ENCODE assay signal across 23 cellular contexts in genomic region chr22:39383841-39384625, GRCh38. TPM values are rescaled to one million over a fixed set of nuclear protein-coding genes. Genes with fewer than 3 reads are reported as not detected.
A peak's percentile ranks its signal among the peaks of the same experiment; 100 is the strongest.
DNase-seq lines count a peak whose midpoint lies in the region; ATAC-seq, FAIRE-seq and TF ChIP-seq lines count a peak whose summit lies in the region.
"Had no signal": no experiment of that assay in that cellular context is flagged by ENCODE, and none has a peak within 500 bp of the region (broad histone marks: within the 10 kb centered on the region; RNA-seq: fewer than 3 reads in every experiment).

No MANE protein-coding gene starts in this region.

- H3K27me3 ChIP-seq in H1 (replicated peaks in 1 of 4; ENCODE audit: control insufficient read depth in 3 of 4, extremely low read depth in 1 of 4, insufficient read depth in 3 of 4, low read length in 3 of 4), result peaks cover 0 to 6% (median 5%) of the 10 kb centered on the region in 4 experiments; a peak in 5 of 7 replicates
- H3K27me3 ChIP-seq: pancreas, right atrium auricular region, upper lobe of left lung had no signal

- H2AK5ac ChIP-seq in H1 (ENCODE audit: low read depth, low read length), result 0 out of 2 replicates have a peak overlapping the region, but pooled peaks have one; percentile 16

- no peak overlapping the region for H3K23ac ChIP-seq in H1 (ENCODE audit: insufficient read length)

- intact Hi-C loops in activated naive CD4-positive, alpha-beta T cell treated with anti-CD3 and anti-CD28 coated beads for 36 hours (cut with micrococcal nuclease), result no loop called here

- H3K79me1 ChIP-seq in H1 (ENCODE audit: low read depth, low read length), result no peaks in the 10 kb centered on the region

- no peak for ATAC-seq in activated naive CD4-positive, alpha-beta T cell treated with anti-CD3 and anti-CD28 coated beads, Interleukin-2, amount 50 U/mL, for 72 hours
- ATAC-seq in stimulated activated effector memory CD8-positive, alpha-beta T cell treated with anti-CD3 and anti-CD28 coated beads, Interleukin-12 subunit alpha, Interleukin-12 subunit beta, amount 100 ng/mL, for 72 hours, result no peak
- no peak for ATAC-seq in GM19324 (IDR thresholded peaks at IDR 0.05; ENCODE audit: low FRiP score, unreplicated experiment)
- ATAC-seq: activated CD4-positive, CD25-positive, alpha-beta regulatory T cell treated with anti-CD3 and anti-CD28 coated beads, Interleukin-2, amount 50 U/mL, for 24 hours; activated CD8-positive, alpha-beta T cell treated with anti-CD3 and anti-CD28 coated beads, Interleukin-2, amount 10 ng/mL, durations not matched to agents 7 days and 5 days; left colon; naive thymus-derived CD8-positive, alpha-beta T cell had no signal

- H3K4me1 Mint-ChIP-seq in activated naive CD4-positive, alpha-beta T cell treated with anti-CD3 and anti-CD28 coated beads for 36 hours (ENCODE audit: low read depth), result peaks cover 11% of the 10 kb centered on the region
- peaks cover 11% of the 10 kb centered on the region for H3K4me1 Mint-ChIP-seq in stimulated activated effector memory CD8-positive, alpha-beta T cell treated with anti-CD3 and anti-CD28 coated beads, Interleukin-12 subunit alpha, Interleukin-12 subunit beta, amount 100 ng/mL, for 72 hours

- H2BK15ac ChIP-seq in H1 (ENCODE audit: low read length), result no peak overlapping the region

- H3K4me2 ChIP-seq in H1 (ENCODE audit: insufficient read depth in 1 of 2, low read depth in 2 of 2, low read length in 2 of 2), result no peak overlapping the region
- H3K4me2 ChIP-seq: KMS-11 had no signal

- peaks cover 0 to 2% of the 10 kb centered on the region in 2 experiments for H4K20me1 ChIP-seq in H1 (replicated peaks in 1 of 2; ENCODE audit: control insufficient read depth in 1 of 2, insufficient read depth in 2 of 2, low read length in 2 of 2)

- H3K79me2 ChIP-seq in H1 (ENCODE audit: control insufficient read depth in 1 of 2, insufficient read depth in 2 of 2, low read length in 2 of 2), result no peaks in the 10 kb centered on the region

- no peak for TF ChIP-seq EP300 in H1 (IDR thresholded peaks at IDR 0.05; ENCODE audit: borderline replicate concordance in 1 of 2, low read depth in 2 of 2, low read length in 2 of 2)

- no peak overlapping the region for H3K14ac ChIP-seq in H1 (ENCODE audit: insufficient read length)

- no peak overlapping the region for H2BK20ac ChIP-seq in H1 (ENCODE audit: low read length)

- no peaks in the 10 kb centered on the region for H3K4me1 ChIP-seq in HEK293 (ENCODE audit: control insufficient read depth, insufficient read depth, low read length)
- peaks cover 0 to 10% (median 0%) of the 10 kb centered on the region in 4 experiments; a peak in 3 of 7 replicates for H3K4me1 ChIP-seq in H1 (replicated peaks in 1 of 4; ENCODE audit: control insufficient read depth in 3 of 4, insufficient read depth in 4 of 4, low read length in 3 of 4)
- H3K4me1 ChIP-seq: pancreas had no signal

- H3K36me3 ChIP-seq in HEK293 (ENCODE audit: control insufficient read depth in 2 of 2, insufficient read depth in 1 of 2, low read length in 2 of 2), result no peaks in the 10 kb centered on the region; a peak in 1 of 3 replicates
- no peaks in the 10 kb centered on the region for H3K36me3 ChIP-seq in H1 (ENCODE audit: control insufficient read depth in 2 of 4, insufficient read depth in 4 of 4, low read length in 3 of 4)
- H3K36me3 ChIP-seq: pancreas, right atrium auricular region, upper lobe of left lung had no signal

- H3K9me3 ChIP-seq in HEK293 (ENCODE audit: control insufficient read depth, insufficient read depth, low read depth, low read length) (no peaks in the 10 kb centered on the region), H1 (ENCODE audit: insufficient read depth in 2 of 2, low read depth in 1 of 2, low read length in 1 of 2) (no peaks in the 10 kb centered on the region)
- H3K9me3 ChIP-seq: pancreas, right atrium auricular region, upper lobe of left lung had no signal

- no peak overlapping the region for H3K27ac ChIP-seq in HEK293 (ENCODE audit: extremely low read depth, low read depth, low read length)
- H3K27ac ChIP-seq in H1 (ENCODE audit: low read depth, low read length), result no peak overlapping the region
- H3K27ac ChIP-seq: KMS-11, pancreas, right atrium auricular region, upper lobe of left lung had no signal

- H4K8ac ChIP-seq in H1 (ENCODE audit: extremely low read depth, insufficient read depth, low read length), result no peak overlapping the region

- POLR2A ChIA-PET in HEK293 (lab: Yijun Ruan, JAX), result no interaction called here
- POLR2A ChIA-PET in H1 (lab: Charles Lee; ENCODE audit: partially characterized antibody), result interaction anchor here (0.9 to 2.7 kb wide), 7 partner anchors 19 to 72 kb away, joined by 3 to 8 read pairs (median 4); partner anchors contain the start of gene RPL3

- CTCF ChIA-PET in activated naive CD4-positive, alpha-beta T cell treated with anti-CD3 and anti-CD28 coated beads for 36 hours (lab: Charles Lee), result no interaction called here
- CTCF ChIA-PET in HEK293 (lab: Yijun Ruan, JAX) (interaction anchor here (1.3 kb wide), 1 partner anchor 40 kb away, joined by 3 read pairs; no protein-coding TSS in a partner anchor), H1 (lab: Charles Lee; ENCODE audit: partially characterized antibody) (interaction anchor here (0.7 to 1.5 kb wide), 10 partner anchors 10 to 95 kb away, joined by 3 to 4 read pairs (median 4); no protein-coding TSS in a partner anchor)

- TF ChIP-seq RAD21 in H1 (IDR thresholded peaks at IDR 0.05 in 1 of 2, conservative IDR thresholded peaks at IDR 0.05 in 1 of 2; ENCODE audit: low read depth in 2 of 2, low read length in 2 of 2), result no peak

- no peak overlapping the region for H3K4me3 Mint-ChIP-seq in activated naive CD4-positive, alpha-beta T cell treated with anti-CD3 and anti-CD28 coated beads for 36 hours
- H3K4me3 Mint-ChIP-seq in stimulated activated effector memory CD8-positive, alpha-beta T cell treated with anti-CD3 and anti-CD28 coated beads, Interleukin-12 subunit alpha, Interleukin-12 subunit beta, amount 100 ng/mL, for 72 hours, result no peak overlapping the region
- H3K4me3 Mint-ChIP-seq: activated CD8-positive, alpha-beta T cell treated with anti-CD3 and anti-CD28 coated beads, Interleukin-2, amount 10 ng/mL, durations not matched to agents 7 days and 5 days; CD4-positive, alpha-beta memory T cell; dendritic cell treated with granulocyte-macrophage colony-stimulating factor and Interleukin-4, amounts not matched to agents 40 ng/mL and 50 ng/mL, for 4 days; naive thymus-derived CD8-positive, alpha-beta T cell had no signal

- no peak overlapping the region for H3K9ac ChIP-seq in H1 (replicated peaks in 1 of 4; ENCODE audit: extremely low read depth in 1 of 4, low read depth in 3 of 4, low read length in 3 of 4)
- H3K9ac ChIP-seq: KMS-11 had no signal

- no peak overlapping the region for H3K56ac ChIP-seq in H1 (replicated peaks; ENCODE audit: insufficient read length, low read depth, low read length)

- no peak for TF ChIP-seq CTCF in HEK293 (tag by site-specific recombination; IDR thresholded peaks at IDR 0.05)
- TF ChIP-seq CTCF in H1 (IDR thresholded peaks at IDR 0.05; ENCODE audit: control extremely low read depth in 1 of 3, insufficient read depth in 1 of 3, low read depth in 1 of 3, low read length in 3 of 3), result no peak

- H3K23me2 ChIP-seq in H1 (ENCODE audit: low read depth, low read length), result peaks cover 7% of the 10 kb centered on the region

- no peaks in the 10 kb centered on the region for H3K9me3 Mint-ChIP-seq in activated naive CD4-positive, alpha-beta T cell treated with anti-CD3 and anti-CD28 coated beads for 36 hours
- H3K9me3 Mint-ChIP-seq in activated naive CD4-positive, alpha-beta T cell treated with anti-CD3 and anti-CD28 coated beads, Interleukin-2, amount 50 U/mL, for 72 hours, result no peaks in the 10 kb centered on the region
- no peaks in the 10 kb centered on the region for H3K9me3 Mint-ChIP-seq in stimulated activated effector memory CD8-positive, alpha-beta T cell treated with anti-CD3 and anti-CD28 coated beads, Interleukin-12 subunit alpha, Interleukin-12 subunit beta, amount 100 ng/mL, for 72 hours
- H3K9me3 Mint-ChIP-seq: CD4-positive, alpha-beta memory T cell; dendritic cell treated with granulocyte-macrophage colony-stimulating factor and Interleukin-4, amounts not matched to agents 40 ng/mL and 50 ng/mL, for 4 days; naive thymus-derived CD8-positive, alpha-beta T cell had no signal

- H3K27ac Mint-ChIP-seq in activated naive CD4-positive, alpha-beta T cell treated with anti-CD3 and anti-CD28 coated beads for 36 hours, result peak overlapping the region; percentile 5
- H3K27ac Mint-ChIP-seq in activated naive CD4-positive, alpha-beta T cell treated with anti-CD3 and anti-CD28 coated beads, Interleukin-2, amount 50 U/mL, for 72 hours, result peak overlapping the region in 1 of 2 donors; percentile 67
- H3K27ac Mint-ChIP-seq in stimulated activated effector memory CD8-positive, alpha-beta T cell treated with anti-CD3 and anti-CD28 coated beads, Interleukin-12 subunit alpha, Interleukin-12 subunit beta, amount 100 ng/mL, for 72 hours, result peak overlapping the region; percentile 23
- H3K27ac Mint-ChIP-seq: activated CD8-positive, alpha-beta T cell treated with anti-CD3 and anti-CD28 coated beads, Interleukin-2, amount 10 ng/mL, durations not matched to agents 7 days and 5 days; dendritic cell treated with granulocyte-macrophage colony-stimulating factor and Interleukin-4, amounts not matched to agents 40 ng/mL and 50 ng/mL, for 4 days had no signal

- FAIRE-seq in H1 (lab: Jason Lieb, UNC), result no peak
- FAIRE-seq: endometrium, pancreas had no signal

- no peaks in the 10 kb centered on the region for H3K27me3 Mint-ChIP-seq in activated naive CD4-positive, alpha-beta T cell treated with anti-CD3 and anti-CD28 coated beads for 36 hours (ENCODE audit: low read depth)

- H2AFZ ChIP-seq in H1 (ENCODE audit: low read length), result no peak overlapping the region

- H4K91ac ChIP-seq in H1 (replicated peaks; ENCODE audit: insufficient read length, low read length), result no peak overlapping the region

- no peak overlapping the region for H3K4ac ChIP-seq in H1 (replicated peaks; ENCODE audit: insufficient read length, low read depth, low read length)

- no peak for DNase-seq in activated naive CD4-positive, alpha-beta T cell treated with anti-CD3 and anti-CD28 coated beads for 36 hours
- no peak for DNase-seq in activated naive CD4-positive, alpha-beta T cell treated with anti-CD3 and anti-CD28 coated beads, Interleukin-2, amount 50 U/mL, for 72 hours (ENCODE audit: low spot score in 2 of 2)
- no peak for DNase-seq in H1 (ENCODE audit: low read depth in 1 of 2, low spot score in 2 of 2)
- no peak for DNase-seq in stimulated activated effector memory CD8-positive, alpha-beta T cell treated with anti-CD3 and anti-CD28 coated beads, Interleukin-12 subunit alpha, Interleukin-12 subunit beta, amount 100 ng/mL, for 72 hours (ENCODE audit: low spot score in 2 of 2)
- no peak for DNase-seq in NOMO-1 treated with DMSO at 0.1 percent for 48 hours (lab: John Stamatoyannopoulos, UW; ENCODE audit: unreplicated experiment)
- no peak for DNase-seq in medulla oblongata (ENCODE audit: extremely low spot score)
- DNase-seq: ACHN; activated CD8-positive, alpha-beta T cell treated with anti-CD3 and anti-CD28 coated beads, Interleukin-2, amount 10 ng/mL, durations not matched to agents 7 days and 5 days; CD4-positive, alpha-beta memory T cell; HCEC 1CT; left colon; naive thymus-derived CD8-positive, alpha-beta T cell; NCI-H187; T-helper 9 cell; upper lobe of left lung had no signal

- H4K5ac ChIP-seq in H1 (ENCODE audit: insufficient read length, low read depth, low read length), result no peak overlapping the region

- H3K18ac ChIP-seq in H1 (ENCODE audit: extremely low read depth, low read length), result no peak overlapping the region

- H3K36me3 Mint-ChIP-seq in activated naive CD4-positive, alpha-beta T cell treated with anti-CD3 and anti-CD28 coated beads for 36 hours (ENCODE audit: low read depth), result peaks cover 1% of the 10 kb centered on the region
- no peaks in the 10 kb centered on the region for H3K36me3 Mint-ChIP-seq in activated naive CD4-positive, alpha-beta T cell treated with anti-CD3 and anti-CD28 coated beads, Interleukin-2, amount 50 U/mL, for 72 hours
- no peaks in the 10 kb centered on the region for H3K36me3 Mint-ChIP-seq in stimulated activated effector memory CD8-positive, alpha-beta T cell treated with anti-CD3 and anti-CD28 coated beads, Interleukin-12 subunit alpha, Interleukin-12 subunit beta, amount 100 ng/mL, for 72 hours

- no peak for TF ChIP-seq POLR2A in H1 (IDR thresholded peaks at IDR 0.05; ENCODE audit: control extremely low read depth in 1 of 2, low read depth in 2 of 2, low read length in 2 of 2)

- 88% methylated on average over 11 of the region's 12 CpGs; no CpG with 5 or more reads in 1 of the 2 experiments for WGBS in H1 (ENCODE audit: extremely low coverage in 1 of 2, insufficient coverage in 1 of 2, insufficient read length in 1 of 2, insufficient replicate concordance in 2 of 2, low coverage in 1 of 2, low lambda C conversion rate in 2 of 2, missing lambda C conversion rate in 1 of 2), 2 experiments

- H2BK120ac ChIP-seq in H1 (replicated peaks; ENCODE audit: low read depth, low read length), result no peak overlapping the region

- no peak overlapping the region for H2BK5ac ChIP-seq in H1 (ENCODE audit: low read depth, low read length)

- peak overlapping the region; percentile 50; the same call in 1 of the 2 replicates for H2BK12ac ChIP-seq in H1 (ENCODE audit: low read depth, low read length)

- no peak overlapping the region for H3K4me3 ChIP-seq in HEK293 (ENCODE audit: low read depth, low read length)
- no peak overlapping the region for H3K4me3 ChIP-seq in H1 (ENCODE audit: extremely low read depth in 1 of 4, insufficient read depth in 2 of 4, low read depth in 3 of 4, low read length in 4 of 4)
- H3K4me3 ChIP-seq: pancreas, right atrium auricular region, upper lobe of left lung had no signal

RNA-seq across cellular contexts. Expression of gene TAB1, which starts 15.5 kb away (rescaled TPM):
- total RNA-seq in activated naive CD4-positive, alpha-beta T cell treated with anti-CD3 and anti-CD28 coated beads for 36 hours, result 10 to 100 TPM; 15.2 to 17.7 TPM
- total RNA-seq in activated naive CD4-positive, alpha-beta T cell treated with anti-CD3 and anti-CD28 coated beads, Interleukin-2, amount 50 U/mL, for 72 hours, result 10 to 100 TPM; 14.0 to 22.0 TPM
- total RNA-seq in H1 (2021; fragmentation: NEBNext Ultra II Directional; extraction: Animal tissue kit (Norgen Biotek cat#: 25700)), result 23.1 and 26.1 TPM in 2 replicates
- 38.0 and 77.1 TPM in 2 replicates for polyA plus RNA-seq in H1 (2011; rRNA removed)
- polyA plus RNA-seq in H1 (2011; cell fraction: cytosol; rRNA removed), result 41.7 TPM
- polyA plus RNA-seq in H1 (2011; cell fraction: nucleus; rRNA removed), result 53.9 TPM
- polyA plus RNA-seq in H1 (2012, experiment 1 of 2), result 17.0 to 29.1 TPM (median 26.8 TPM) in 4 replicates
- polyA plus RNA-seq in H1 (2012, experiment 2 of 2), result 22.4 TPM
- 16.1 TPM for polyA plus RNA-seq in H1 (2013, experiment 1 of 2)
- polyA plus RNA-seq in H1 (2013, experiment 2 of 2), result 15.7 TPM
- 22.1 and 25.9 TPM in 2 replicates for polyA minus RNA-seq in H1 (2011; rRNA and poly(A)+ RNA removed)
- 29.2 TPM for polyA minus RNA-seq in H1 (2011; cell fraction: cytosol; rRNA and poly(A)+ RNA removed)
- polyA minus RNA-seq in H1 (2011; cell fraction: nucleus; rRNA and poly(A)+ RNA removed), result 18.2 TPM

RNA-seq across cellular contexts. Expression of gene SYNGR1, which starts 34.2 kb away (rescaled TPM):
- total RNA-seq in activated naive CD4-positive, alpha-beta T cell treated with anti-CD3 and anti-CD28 coated beads for 36 hours, result under 1 TPM; 0.27 to 0.29 TPM
- 1 to 10 TPM in 1 of 2 donors, under 1 TPM in 1; 0.46 to 1.2 TPM for total RNA-seq in activated naive CD4-positive, alpha-beta T cell treated with anti-CD3 and anti-CD28 coated beads, Interleukin-2, amount 50 U/mL, for 72 hours
- total RNA-seq in H1 (2021; fragmentation: NEBNext Ultra II Directional; extraction: Animal tissue kit (Norgen Biotek cat#: 25700)), result 32.5 and 32.7 TPM in 2 replicates
- polyA plus RNA-seq in H1 (2011; rRNA removed), result 84.7 and 98.9 TPM in 2 replicates
- 86.1 TPM for polyA plus RNA-seq in H1 (2011; cell fraction: cytosol; rRNA removed)
- polyA plus RNA-seq in H1 (2011; cell fraction: nucleus; rRNA removed), result 107 TPM
- 22.3 to 55.2 TPM (median 50.2 TPM) in 4 replicates for polyA plus RNA-seq in H1 (2012, experiment 1 of 2)
- polyA plus RNA-seq in H1 (2012, experiment 2 of 2), result 31.1 TPM
- polyA plus RNA-seq in H1 (2013, experiment 1 of 2), result 31.4 TPM
- polyA plus RNA-seq in H1 (2013, experiment 2 of 2), result 34.9 TPM
- 21.3 and 25.3 TPM in 2 replicates for polyA minus RNA-seq in H1 (2011; rRNA and poly(A)+ RNA removed)
- polyA minus RNA-seq in H1 (2011; cell fraction: cytosol; rRNA and poly(A)+ RNA removed), result 23.3 TPM
- 25.3 TPM for polyA minus RNA-seq in H1 (2011; cell fraction: nucleus; rRNA and poly(A)+ RNA removed)
- total RNA-seq: CD4-positive, alpha-beta memory T cell had no signal

Comparison
In these comparisons a context has a peak if more than half of its experiments do, and no peak if none do; other contexts are left out.
1. RNA of gene SYNGR1, which starts 34.2 kb away (total RNA-seq): 32.5 to 32.7 TPM in H1; 0.46 to 1.2 TPM in activated naive CD4-positive, alpha-beta T cell treated with anti-CD3 and anti-CD28 coated beads, Interleukin-2, amount 50 U/mL, for 72 hours and 0.27 to 0.29 TPM in activated naive CD4-positive, alpha-beta T cell treated with anti-CD3 and anti-CD28 coated beads for 36 hours; every median in the first group is over 10 times any median in the second.